In the genomic region with DNA sequence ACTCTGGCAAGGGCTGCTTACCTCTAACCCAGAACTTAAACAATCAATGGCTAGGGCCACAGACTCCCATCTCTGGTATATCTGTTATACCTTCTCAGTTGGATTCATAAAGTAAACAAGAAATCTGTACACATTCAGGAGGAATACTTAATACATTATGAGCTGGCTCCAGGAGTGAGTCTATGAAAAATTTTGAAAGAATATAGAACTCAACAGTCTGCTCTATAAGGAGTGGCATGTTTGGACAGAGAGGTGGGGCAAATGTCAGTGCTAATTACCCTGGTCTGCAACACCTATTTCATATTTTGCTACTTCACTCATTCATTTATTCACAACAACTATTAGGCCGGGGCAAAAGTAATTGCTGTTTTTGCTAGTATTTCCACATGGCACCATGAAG, we compare ENCODE assay signal across 9 cellular contexts.
"Had no signal": no experiment of that assay in that cellular context is flagged by ENCODE, and none has a peak within 500 bp of the region (broad histone marks: within the 10 kb centered on the region; RNA-seq: fewer than 3 reads in every experiment).

No MANE protein-coding gene starts in this region.

- DNase-seq: GM23248, GOT3, H7, HFFc6, IMR-90 had no signal

- H3K27ac Mint-ChIP-seq: HFFc6 had no signal

- H3K9me3 ChIP-seq: HAP-1 had no signal

- H3K4me3 ChIP-seq: GM23248, HAP-1, K562 had no signal

- H3K9me3 Mint-ChIP-seq: HFFc6 had no signal

- H3K36me3 ChIP-seq: HAP-1 had no signal

- ATAC-seq: HCT116, K562 had no signal

- FAIRE-seq: K562 had no signal

- H3K4me3 Mint-ChIP-seq: HFFc6 had no signal

- H3K27ac ChIP-seq: GM23248, HL-60 had no signal

- H3K4me1 ChIP-seq: HAP-1 had no signal

- H3K9ac ChIP-seq: GM23248 had no signal

- H2AFZ ChIP-seq: GM23248 had no signal
